Comparison of ENCODE assay signal across 36 cellular contexts in genomic region chr10:92066386-92066785, GRCh38.
"Had no signal": no experiment of that assay in that cellular context is flagged by ENCODE, and none has a peak within 500 bp of the region (broad histone marks: within the 10 kb centered on the region; RNA-seq: fewer than 3 reads in every experiment).

No MANE protein-coding gene starts in this region.

- H3K36me3 ChIP-seq: MG63 had no signal

- DNase-seq: Karpas-422, Kasumi-1, MG63, MM.1S, MV-4-11, NCI-H1048, NCI-H1092, NCI-H1092 treated with DMSO at 0.1 percent for 48 hours, NCI-H1105, NCI-H1105 treated with DMSO at 0.1 percent for 48 hours, NCI-H1417, NCI-H1417 treated with DMSO at 0.1 percent for 48 hours, NCI-H1436, NCI-H1436 treated with DMSO at 0.1 percent for 48 hours, NCI-H146, NCI-H1694, NCI-H1694 treated with DMSO at 0.1 percent for 48 hours, NCI-H187, NCI-H187 treated with DMSO at 0.1 percent for 48 hours, NCI-H1930, NCI-H2029, NCI-H2029 treated with DMSO at 0.1 percent for 48 hours, NCI-H2081, NCI-H2081 treated with DMSO at 0.1 percent for 48 hours, NCI-H2107, NCI-H2171, NCI-H2171 treated with DMSO at 0.1 percent for 48 hours, NCI-H2227 treated with DMSO at 0.1 percent for 48 hours, NCI-H226, NCI-H345, NCI-H446, NCI-H446 treated with DMSO at 0.1 percent for 48 hours, NCI-H510A, NCI-H510A treated with DMSO at 0.1 percent for 48 hours, NCI-H524, NCI-H524 treated with DMSO at 0.1 percent for 48 hours had no signal

- H3K9me3 ChIP-seq: MG63 had no signal

- H3K4me3 ChIP-seq: MG63 had no signal

- H3K27me3 ChIP-seq: MG63 had no signal
